Comparison of ENCODE assay signal across 19 cellular contexts in the genomic region with DNA sequence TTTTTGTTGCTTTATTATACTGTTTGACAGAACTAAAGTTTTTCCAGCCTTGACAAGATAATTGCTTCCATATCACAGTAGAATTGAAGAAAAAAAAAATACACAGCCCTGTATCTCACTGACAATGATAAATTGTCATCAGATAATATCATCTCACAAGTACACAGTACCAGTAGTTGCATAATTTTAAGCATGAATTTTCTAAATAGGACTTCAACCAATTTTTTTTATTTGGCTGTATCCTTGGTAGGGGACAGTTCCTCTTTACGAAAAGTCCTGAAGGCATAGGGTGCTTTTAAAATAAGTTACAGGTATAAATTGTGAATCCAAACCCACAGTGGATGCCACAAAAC.
DNase-seq lines count a peak whose midpoint lies in the region; ATAC-seq and TF ChIP-seq lines count a peak whose summit lies in the region.
"Had no signal": no experiment of that assay in that cellular context is flagged by ENCODE, and none has a peak within 500 bp of the region (broad histone marks: within the 10 kb centered on the region; RNA-seq: fewer than 3 reads in every experiment).

No MANE protein-coding gene starts in this region.

- intact Hi-C loops in esophagus muscularis mucosa (cut with DNase I) (no loop called here), stomach (cut with DNase I; ENCODE audit: low total_unique reads) (no loop called here), aorta (cut with DNase I) (no loop called here)

- H3K9me3 Mint-ChIP-seq in mesothelial cell of epicardium (peaks cover 5% of the 10 kb centered on the region), progenitor cell of endocrine pancreas (ENCODE audit: low read depth) (no peaks in the 10 kb centered on the region)
- H3K9me3 Mint-ChIP-seq: CD4-positive, alpha-beta T cell had no signal

- H3K27me3 Mint-ChIP-seq in mesothelial cell of epicardium (ENCODE audit: low read depth) (no peaks in the 10 kb centered on the region), progenitor cell of endocrine pancreas (no peaks in the 10 kb centered on the region)
- H3K27me3 Mint-ChIP-seq: CD4-positive, alpha-beta T cell had no signal

- H3K4me3 Mint-ChIP-seq in mesothelial cell of epicardium = no peak overlapping the region
- no peak overlapping the region for H3K4me3 Mint-ChIP-seq in progenitor cell of endocrine pancreas (ENCODE audit: low read depth)
- H3K4me3 Mint-ChIP-seq: CD4-positive, alpha-beta T cell had no signal

- H3K9me3 ChIP-seq in esophagus muscularis mucosa (no peaks in the 10 kb centered on the region), stomach (no peaks in the 10 kb centered on the region), aorta (ENCODE audit: control insufficient read depth, low read length) (no peaks in the 10 kb centered on the region)
- H3K9me3 ChIP-seq: BLaER1 had no signal

- peak overlapping the region; percentile 80 for H3K27ac Mint-ChIP-seq in mesothelial cell of epicardium
- no peak overlapping the region for H3K27ac Mint-ChIP-seq in progenitor cell of endocrine pancreas
- H3K27ac Mint-ChIP-seq: CD4-positive, alpha-beta T cell had no signal

- 81% methylated on average over 1 of the region's 1 CpG for WGBS in esophagus muscularis mucosa
- WGBS in stomach, 5 donors = 81 to 96% (median 89%) methylated on average over 1 of the region's 1 CpG
- 93 to 94% methylated on average over 1 of the region's 1 CpG for WGBS in aorta, 2 donors

- H3K36me3 Mint-ChIP-seq in mesothelial cell of epicardium (peaks cover 4% of the 10 kb centered on the region), progenitor cell of endocrine pancreas (ENCODE audit: insufficient read depth) (no peaks in the 10 kb centered on the region)

- H3K4me3 ChIP-seq in esophagus muscularis mucosa (no peak overlapping the region), stomach (no peak overlapping the region), aorta (ENCODE audit: low read length in 2 of 2) (no peak overlapping the region)
- H3K4me3 ChIP-seq: BLaER1, PC-9 had no signal

- no peak for TF ChIP-seq EP300 in esophagus muscularis mucosa (IDR thresholded peaks at IDR 0.05)
- no peak for TF ChIP-seq EP300 in stomach (IDR thresholded peaks at IDR 0.05)

- DNase-seq in esophagus muscularis mucosa (ENCODE audit: extremely low spot score) (no peak), mesothelial cell of epicardium (ENCODE audit: low spot score in 2 of 2, unreplicated experiment in 2 of 2) (no peak), stomach (no peak), aorta (no peak), amniotic stem cell (lab: John Stamatoyannopoulos, UW) (no peak), GOT3 (lab: John Stamatoyannopoulos, UW) (no peak), progenitor cell of endocrine pancreas (ENCODE audit: low spot score, unreplicated experiment) (no peak)
- DNase-seq: CD4-positive, alpha-beta T cell; COR-L47; DMS79; IMR-90; NCI-H1694; NCI-H2081; NCI-H446; NCI-H526; PC-9; RPMI8226; SHP77 had no signal

- H3K27ac ChIP-seq in esophagus muscularis mucosa (replicated peaks in 1 of 4) (peak overlapping the region; percentile 40 to 55 (median 46)), stomach (peak overlapping the region in 3 of 5 donors; percentile 3 to 46 (median 40)), aorta (ENCODE audit: low read depth in 1 of 2, low read length in 2 of 2) (no peak overlapping the region)
- H3K27ac ChIP-seq: BLaER1, PC-9 had no signal

- TF ChIP-seq POLR2A in esophagus muscularis mucosa (IDR thresholded peaks at IDR 0.05; ENCODE audit: low read depth) = no peak
- no peak for TF ChIP-seq POLR2A in stomach (IDR thresholded peaks at IDR 0.05)

- TF ChIP-seq CTCF in esophagus muscularis mucosa (IDR thresholded peaks at IDR 0.05) (no peak), mesothelial cell of epicardium (IDR thresholded peaks at IDR 0.05; ENCODE audit: unreplicated experiment) (no peak), stomach (IDR thresholded peaks at IDR 0.05) (no peak), progenitor cell of endocrine pancreas (IDR thresholded peaks at IDR 0.05; ENCODE audit: unreplicated experiment) (no peak)

- ATAC-seq in aorta (ENCODE audit: low FRiP score) = peak; percentile 36

- H3K36me3 ChIP-seq in esophagus muscularis mucosa = no peaks in the 10 kb centered on the region
- H3K36me3 ChIP-seq in stomach = no peaks in the 10 kb centered on the region
- no peaks in the 10 kb centered on the region for H3K36me3 ChIP-seq in aorta (ENCODE audit: control insufficient read depth in 1 of 2, insufficient read depth in 2 of 2, low read length in 1 of 2)
- H3K36me3 ChIP-seq: BLaER1 had no signal

- H3K4me1 ChIP-seq in esophagus muscularis mucosa = peaks cover 2 to 21% (median 16%) of the 10 kb centered on the region in 4 donors
- peaks cover 0 to 17% (median 5%) of the 10 kb centered on the region in 4 donors for H3K4me1 ChIP-seq in stomach
- no peaks in the 10 kb centered on the region for H3K4me1 ChIP-seq in aorta (ENCODE audit: control insufficient read depth in 1 of 2, insufficient read depth in 2 of 2, low read length in 2 of 2)
- H3K4me1 ChIP-seq: BLaER1 had no signal

- peaks cover 19% of the 10 kb centered on the region for H3K4me1 Mint-ChIP-seq in mesothelial cell of epicardium
- no peaks in the 10 kb centered on the region for H3K4me1 Mint-ChIP-seq in progenitor cell of endocrine pancreas (ENCODE audit: low read depth)

- H3K27me3 ChIP-seq in esophagus muscularis mucosa = no peaks in the 10 kb centered on the region
- H3K27me3 ChIP-seq in stomach = no peaks in the 10 kb centered on the region
- no peaks in the 10 kb centered on the region for H3K27me3 ChIP-seq in aorta (ENCODE audit: control insufficient read depth in 1 of 2, insufficient read depth in 2 of 2, low read length in 1 of 2)
- H3K27me3 ChIP-seq: BLaER1 had no signal

Comparison
In these comparisons a context has a peak if more than half of its experiments do, and no peak if none do; other contexts are left out.
1. H3K27ac ChIP-seq: peak in esophagus muscularis mucosa (4 of 4) and stomach (3 of 5); none in aorta (0 of 2).